Comparison of ENCODE assay signal across 9 cellular contexts in genomic region chr12:54991161-54991991, GRCh38.
A peak's percentile ranks its signal among the peaks of the same experiment; 100 is the strongest.
DNase-seq lines count a peak whose midpoint lies in the region; ATAC-seq lines count a peak whose summit lies in the region.
"Had no signal": no experiment of that assay in that cellular context is flagged by ENCODE, and none has a peak within 500 bp of the region (broad histone marks: within the 10 kb centered on the region; RNA-seq: fewer than 3 reads in every experiment).

No MANE protein-coding gene starts in this region.

- peak; percentile 39 for DNase-seq in activated T-cell treated with anti-CD3 and anti-CD28 coated beads for 4 hours
- DNase-seq in stimulated activated effector memory CD8-positive, alpha-beta T cell treated with anti-CD3 and anti-CD28 coated beads, Interleukin-12 subunit alpha, Interleukin-12 subunit beta, amount 100 ng/mL, for 72 hours (ENCODE audit: low spot score in 2 of 2) = peak in 1 of 2 donors; percentile 69
- no peak for DNase-seq in DMS 273 (lab: John Stamatoyannopoulos, UW; ENCODE audit: unreplicated experiment)
- DNase-seq in T-helper 9 cell = no peak
- no peak for DNase-seq in HAP-1 (ENCODE audit: low spot score in 2 of 2)

- H3K9me3 ChIP-seq in BLaER1 = no peaks in the 10 kb centered on the region
- H3K9me3 ChIP-seq in HAP-1 = no peaks in the 10 kb centered on the region

- peak overlapping the region; percentile 62 for H3K4me3 Mint-ChIP-seq in stimulated activated effector memory CD8-positive, alpha-beta T cell treated with anti-CD3 and anti-CD28 coated beads, Interleukin-12 subunit alpha, Interleukin-12 subunit beta, amount 100 ng/mL, for 72 hours
- H3K4me3 Mint-ChIP-seq: neural crest cell had no signal

- H3K27ac ChIP-seq in BLaER1 = peak overlapping the region; percentile 50

- peak overlapping the region; percentile 79 for H3K27ac Mint-ChIP-seq in stimulated activated effector memory CD8-positive, alpha-beta T cell treated with anti-CD3 and anti-CD28 coated beads, Interleukin-12 subunit alpha, Interleukin-12 subunit beta, amount 100 ng/mL, for 72 hours

- H3K4me3 ChIP-seq in BLaER1 (no peak overlapping the region), HAP-1 (no peak overlapping the region)

- ATAC-seq in GM19395 (IDR thresholded peaks at IDR 0.05; ENCODE audit: unreplicated experiment) (peak; percentile 79), HG03432 (IDR thresholded peaks at IDR 0.05; ENCODE audit: unreplicated experiment) (peak; percentile 77)
- peak; percentile 81 for ATAC-seq in stimulated activated effector memory CD8-positive, alpha-beta T cell treated with anti-CD3 and anti-CD28 coated beads, Interleukin-12 subunit alpha, Interleukin-12 subunit beta, amount 100 ng/mL, for 72 hours

- H4K20me1 ChIP-seq in BLaER1 = no peaks in the 10 kb centered on the region

- H3K4me1 Mint-ChIP-seq in stimulated activated effector memory CD8-positive, alpha-beta T cell treated with anti-CD3 and anti-CD28 coated beads, Interleukin-12 subunit alpha, Interleukin-12 subunit beta, amount 100 ng/mL, for 72 hours = peaks cover 37% of the 10 kb centered on the region
- H3K4me1 Mint-ChIP-seq: neural crest cell had no signal

- peak overlapping the region; percentile 11 for H3K9ac ChIP-seq in BLaER1

- H3K4me1 ChIP-seq in BLaER1 = peaks cover 29% of the 10 kb centered on the region
- H3K4me1 ChIP-seq in HAP-1 = no peaks in the 10 kb centered on the region

- H3K36me3 ChIP-seq in BLaER1 (no peaks in the 10 kb centered on the region), HAP-1 (replicated peaks) (no peaks in the 10 kb centered on the region)

- H3K4me2 ChIP-seq in BLaER1 = peak overlapping the region; percentile 59

- in situ Hi-C loops in HAP-1 (cut with MboI; ENCODE audit: low sequenced_read_pairs) = loop anchor here (5.0 to 25.0 kb wide), 3 partner anchors 76 to 621 kb away; no protein-coding TSS in a partner anchor

- no peaks in the 10 kb centered on the region for H3K36me3 Mint-ChIP-seq in stimulated activated effector memory CD8-positive, alpha-beta T cell treated with anti-CD3 and anti-CD28 coated beads, Interleukin-12 subunit alpha, Interleukin-12 subunit beta, amount 100 ng/mL, for 72 hours

- H3K9me3 Mint-ChIP-seq in stimulated activated effector memory CD8-positive, alpha-beta T cell treated with anti-CD3 and anti-CD28 coated beads, Interleukin-12 subunit alpha, Interleukin-12 subunit beta, amount 100 ng/mL, for 72 hours = no peaks in the 10 kb centered on the region
- H3K9me3 Mint-ChIP-seq: neural crest cell had no signal

- no peaks in the 10 kb centered on the region for H3K27me3 ChIP-seq in BLaER1
- H3K27me3 ChIP-seq in HAP-1 (ENCODE audit: low read depth) = no peaks in the 10 kb centered on the region
